25 cellular contexts compared by ENCODE assay signal in genomic region chr9:125089331-125089730, GRCh38. TPM values are rescaled to one million over a fixed set of nuclear protein-coding genes. Genes with fewer than 3 reads are reported as not detected.
A peak's percentile ranks its signal among the peaks of the same experiment; 100 is the strongest.
DNase-seq lines count a peak whose midpoint lies in the region; ATAC-seq, FAIRE-seq and TF ChIP-seq lines count a peak whose summit lies in the region.
"Had no signal": no experiment of that assay in that cellular context is flagged by ENCODE, and none has a peak within 500 bp of the region (broad histone marks: within the 10 kb centered on the region; RNA-seq: fewer than 3 reads in every experiment).

No MANE protein-coding gene starts in this region.

- H3K4me3 ChIP-seq in GM12878 (no peak overlapping the region), heart left ventricle (no peak overlapping the region), kidney (ENCODE audit: low read length in 2 of 2) (no peak overlapping the region)
- H3K4me3 ChIP-seq: body of pancreas, thoracic aorta had no signal

- peak; percentile 22 for DNase-seq in GM10266 (ENCODE audit: extremely low spot score)
- DNase-seq in GM13976 (ENCODE audit: low spot score), result peak; percentile 44
- DNase-seq in H54 (ENCODE audit: insufficient read length, low spot score), result no peak
- DNase-seq in GM12878 (ENCODE audit: low read depth, low spot score), result peak; percentile 5
- no peak for DNase-seq in heart left ventricle
- DNase-seq in HCEC 1CT, result no peak
- no peak for DNase-seq in kidney
- DNase-seq in NCI-H2171 (lab: John Stamatoyannopoulos, UW), result no peak
- DNase-seq: activated CD4-positive, alpha-beta T cell treated with anti-CD3 and anti-CD28 coated beads for 1 hour; activated T-cell treated with anti-CD3 and anti-CD28 coated beads, Interleukin-2, amount 50 U/mL, for 1 hour; body of pancreas; C1 segment of cervical spinal cord; Caco-2; erythroblast; glutamatergic neuron; H7; left ventricle myocardium superior; mesendoderm; NCI-H1048; NCI-H2107; NCI-H446; SIG-M5; small intestine had no signal

- SMC1A ChIA-PET in GM12878 (lab: Charles Lee; ENCODE audit: uncharacterized antibody, unreplicated experiment), result interaction anchor here (0.6 to 1.5 kb wide), 4 partner anchors 19 to 1157 kb away, joined by 3 to 4 read pairs (median 3); no protein-coding TSS in a partner anchor

- ATAC-seq in GM12878, result peak; percentile 69
- ATAC-seq in heart left ventricle, result no peak
- ATAC-seq: body of pancreas had no signal

- no peaks in the 10 kb centered on the region for H3K79me2 ChIP-seq in GM12878 (ENCODE audit: control insufficient read depth, insufficient read depth, low read length)

- TF ChIP-seq RAD21 in GM12878 (IDR thresholded peaks at IDR 0.05; ENCODE audit: insufficient read depth, low read depth, low read length), result no peak

- TF ChIP-seq POLR2A in H54 (IDR thresholded peaks at IDR 0.05; ENCODE audit: low read depth, low read length), result no peak
- no peak for TF ChIP-seq POLR2A in GM12878 (IDR thresholded peaks at IDR 0.05; ENCODE audit: low read depth, low read length)
- TF ChIP-seq POLR2A in heart left ventricle (IDR thresholded peaks at IDR 0.05), result no peak

- CTCF ChIA-PET in GM12878 (lab: Yijun Ruan, JAX), result interaction anchor here (0.7 to 1.2 kb wide), 2 partner anchors 12 to 236 kb away, joined by 3 read pairs; no protein-coding TSS in a partner anchor

- no peak for TF ChIP-seq CTCF in GM10266 (IDR thresholded peaks at IDR 0.05; ENCODE audit: control insufficient read depth, insufficient read depth, low read depth, missing control alignments)
- TF ChIP-seq CTCF in GM13976 (IDR thresholded peaks at IDR 0.05; ENCODE audit: borderline replicate concordance, control extremely low read depth, extremely low read depth, insufficient read depth, missing control alignments), result no peak
- TF ChIP-seq CTCF in GM12878 (IDR thresholded peaks at IDR 0.05 in 2 of 3, conservative IDR thresholded peaks at IDR 0.05 in 1 of 3; ENCODE audit: control insufficient read depth in 2 of 3, extremely low read depth in 1 of 3, insufficient read depth in 1 of 3, low read depth in 3 of 3, low read length in 3 of 3), result no peak
- TF ChIP-seq CTCF in heart left ventricle (IDR thresholded peaks at IDR 0.05), result no peak
- no peak for TF ChIP-seq CTCF in kidney (IDR thresholded peaks at IDR 0.05; ENCODE audit: borderline replicate concordance, extremely low read depth, insufficient read depth)

- H3K9me3 ChIP-seq in GM12878 (replicated peaks; ENCODE audit: control insufficient read depth, insufficient read depth, low read length) (no peaks in the 10 kb centered on the region; the same call in 2 of the 3 replicates), heart left ventricle (no peaks in the 10 kb centered on the region), kidney (ENCODE audit: control insufficient read depth in 1 of 2, low read length in 2 of 2) (no peaks in the 10 kb centered on the region)
- H3K9me3 ChIP-seq: body of pancreas, Caco-2, thoracic aorta had no signal

- POLR2A ChIA-PET in GM12878 (lab: Charles Lee), result interaction anchor here (0.6 kb wide), 1 partner anchor 11 kb away, joined by 3 read pairs; no protein-coding TSS in a partner anchor

- H3K4me2 ChIP-seq in GM12878 (ENCODE audit: control insufficient read depth, insufficient read depth), result no peak overlapping the region

- H2AFZ ChIP-seq in GM12878 (ENCODE audit: control insufficient read depth, low read depth, low read length), result no peak overlapping the region

- FAIRE-seq in H54 (lab: Jason Lieb, UNC) (peak; percentile 6), GM12878 (lab: Jason Lieb, UNC) (no peak), kidney (lab: Jason Lieb, UNC) (no peak)
- FAIRE-seq: keratinocyte, small intestine had no signal

- H3K4me1 ChIP-seq in GM12878 (ENCODE audit: control insufficient read depth, insufficient read depth, low read length) (no peaks in the 10 kb centered on the region), heart left ventricle (peaks cover 0 to 13% (median 0%) of the 10 kb centered on the region in 12 donors), kidney (ENCODE audit: control insufficient read depth in 1 of 2, insufficient read depth in 1 of 2, low read depth in 1 of 2, low read length in 2 of 2) (no peaks in the 10 kb centered on the region)
- H3K4me1 ChIP-seq: body of pancreas, Caco-2 had no signal

- no peak overlapping the region for H3K9ac ChIP-seq in GM12878 (ENCODE audit: control insufficient read depth, insufficient read depth, low read length)
- H3K9ac ChIP-seq in kidney (ENCODE audit: low read length in 2 of 2), result no peak overlapping the region

- no peaks in the 10 kb centered on the region for H4K20me1 ChIP-seq in GM12878 (ENCODE audit: control insufficient read depth, insufficient read depth)

- H3K36me3 ChIP-seq in GM12878 (ENCODE audit: control insufficient read depth in 2 of 2, insufficient read depth in 2 of 2, low read length in 1 of 2) (no peaks in the 10 kb centered on the region), heart left ventricle (no peaks in the 10 kb centered on the region), kidney (ENCODE audit: control insufficient read depth in 1 of 2, insufficient read depth in 2 of 2, low read length in 2 of 2) (no peaks in the 10 kb centered on the region)
- H3K36me3 ChIP-seq: thoracic aorta had no signal

- RAD21 ChIA-PET in GM12878 (lab: Charles Lee; ENCODE audit: unreplicated experiment), result no interaction called here

- no peak overlapping the region for H3K27ac ChIP-seq in GM12878 (ENCODE audit: control insufficient read depth, insufficient read depth)
- H3K27ac ChIP-seq in heart left ventricle, result no peak overlapping the region
- no peak overlapping the region for H3K27ac ChIP-seq in kidney (ENCODE audit: low read depth in 2 of 2, low read length in 2 of 2)
- H3K27ac ChIP-seq: body of pancreas had no signal

- no TSS peak for BruUV-seq in GM12878 (replicated peaks; lab: Mats Ljungman, UMichigan)

- in situ Hi-C loops in GM13976 (cut with MboI; ENCODE audit: low sequenced_read_pairs, unreplicated experiment), result no loop called here
- in situ Hi-C loops in GM12878 (cut with MboI), result no loop called here

- intact Hi-C loops in GM12878 (cut with micrococcal nuclease; ENCODE audit: unreplicated experiment), result no loop called here
- intact Hi-C loops in heart left ventricle (cut with DNase I), result no loop called here
- intact Hi-C loops in kidney (cut with DNase I), result no loop called here

- no peak for TF ChIP-seq EP300 in GM12878 (IDR thresholded peaks at IDR 0.05; ENCODE audit: borderline replicate concordance in 1 of 2, control insufficient read depth in 1 of 2, low read depth in 2 of 2, low read length in 2 of 2)

- H3K27me3 ChIP-seq in GM12878 (replicated peaks in 1 of 2; ENCODE audit: control insufficient read depth in 2 of 2, insufficient read depth in 2 of 2, low read length in 1 of 2), result no peaks in the 10 kb centered on the region
- H3K27me3 ChIP-seq in heart left ventricle, result no peaks in the 10 kb centered on the region
- H3K27me3 ChIP-seq: body of pancreas had no signal

TF ChIP-seq in GM12878, 131 proteins besides CTCF, POLR2A, EP300 and RAD21:
- peak; percentile 29; the same call in 1 of the 2 replicates for TF ChIP-seq JUNB (IDR thresholded peaks at IDR 0.05)
- peak; percentile 49; the same call in 1 of the 2 replicates for TF ChIP-seq RUNX3 (IDR thresholded peaks at IDR 0.05; ENCODE audit: low read length)
- TF ChIP-seq CBX5 (IDR thresholded peaks at IDR 0.05; ENCODE audit: low read depth), result no peak

RNA-seq across cellular contexts. Expression of gene SCAI, which starts 54.0 kb away (rescaled TPM):
- 93.9 and 95.0 TPM in 2 replicates for total RNA-seq in GM12878 (2013; cell fraction: nucleolus; rRNA removed)
- 5.7 and 7.7 TPM in 2 replicates for total RNA-seq in GM12878 (2014; rRNA removed)
- 5.6 and 7.2 TPM in 2 replicates for total RNA-seq in GM12878 (2014; rRNA removed; fragmentation: Illumina TruSeq; extraction: Trizol)
- 6.9 and 8.1 TPM in 2 replicates for total RNA-seq in GM12878 (2021)
- 1.9 TPM for polyA plus RNA-seq in GM12878 (2011; ENCODE audit: low read depth)
- polyA plus RNA-seq in GM12878 (2011; rRNA removed), result 8.8 and 12.4 TPM in 2 replicates
- 2.5 and 4.9 TPM in 2 replicates for polyA plus RNA-seq in GM12878 (2011; cell fraction: cytosol; rRNA removed)
- polyA plus RNA-seq in GM12878 (2011; cell fraction: nucleus; rRNA removed), result 6.6 and 8.1 TPM in 2 replicates
- polyA plus RNA-seq in GM12878 (2012), result 1.8 and 2.6 TPM in 2 replicates
- 3.2 and 3.5 TPM in 2 replicates for polyA plus RNA-seq in GM12878 (2014; fragmentation: Illumina TruSeq; extraction: Trizol)
- polyA plus RNA-seq in GM12878 (2014; fragmentation: Nextera tagmentation; extraction: Ambion mirVana), result under 1 TPM; 0.52 to 0.82 TPM
- 2.6 and 3.4 TPM in 2 replicates for polyA plus RNA-seq in GM12878 (2014; rRNA removed)
- polyA plus RNA-seq in GM12878 (2016; fragmentation: Nextera tagmentation; extraction: Ambion mirVana), result 1 to 10 TPM; 4.9 to 5.3 TPM
- polyA minus RNA-seq in GM12878 (2011; rRNA and poly(A)+ RNA removed), result 11.6 and 12.5 TPM in 2 replicates
- 6.5 and 7.6 TPM in 2 replicates for polyA minus RNA-seq in GM12878 (2011; cell fraction: cytosol; rRNA and poly(A)+ RNA removed)
- 4.8 and 6.2 TPM in 2 replicates for polyA minus RNA-seq in GM12878 (2011; cell fraction: nucleus; rRNA and poly(A)+ RNA removed)
- 1 to 10 TPM; 1.8 to 5.3 (median 4.0) TPM for total RNA-seq in heart left ventricle
- polyA plus RNA-seq in heart left ventricle, result 1 to 10 TPM; 1.4 to 1.6 TPM
- 6.9 TPM for total RNA-seq in kidney
- 1.4 TPM for polyA plus RNA-seq in kidney (ENCODE audit: insufficient read depth, low read depth, low replicate concordance)

Comparison
In these comparisons a context has a peak if more than half of its experiments do, and no peak if none do; other contexts are left out.
1. DNase-seq: peak in GM10266 (single experiment), GM13976 (single experiment) and GM12878 (single experiment); none in H54 (single experiment), heart left ventricle (0 of 5), HCEC 1CT (single experiment), kidney (single experiment) and NCI-H2171 (single experiment).